In the genomic region with DNA sequence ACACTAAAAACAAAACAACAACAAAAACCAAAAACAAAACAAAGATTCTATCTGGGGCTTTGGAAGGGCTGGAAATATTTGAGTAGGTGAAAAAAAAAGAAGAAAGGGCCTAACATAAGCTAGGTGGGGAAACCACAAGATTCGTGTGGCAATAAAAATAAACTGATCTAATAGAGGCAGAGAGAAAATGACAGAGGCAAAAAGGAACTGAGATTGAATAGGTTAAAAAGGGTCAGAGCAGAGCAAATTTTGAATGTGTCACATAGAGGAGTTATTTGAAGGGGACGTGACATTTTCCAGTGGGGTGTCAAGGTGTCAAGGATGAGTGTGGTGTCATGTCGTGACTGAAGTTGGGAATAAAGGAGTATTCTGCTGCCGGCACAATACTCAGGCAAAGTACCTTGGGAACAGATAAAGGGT, we compare ENCODE assay signal across 12 cellular contexts.
DNase-seq lines count a peak whose midpoint lies in the region; ATAC-seq and TF ChIP-seq lines count a peak whose summit lies in the region.
"Had no signal": no experiment of that assay in that cellular context is flagged by ENCODE, and none has a peak within 500 bp of the region (broad histone marks: within the 10 kb centered on the region; RNA-seq: fewer than 3 reads in every experiment).

No MANE protein-coding gene starts in this region.

- no peak overlapping the region for H3K27ac Mint-ChIP-seq in natural killer cell treated with Interleukin-12 subunit alpha and Interleukin-12 subunit beta and Interleukin-15 and Interleukin-18, amount 100 ng/mL, for 72 hours

- H3K4me3 ChIP-seq in GM12865 (ENCODE audit: low read depth, low read length): peak overlapping the region; percentile 11
- H3K4me3 ChIP-seq: smooth muscle cell had no signal

- no peaks in the 10 kb centered on the region for H3K36me3 Mint-ChIP-seq in natural killer cell treated with Interleukin-12 subunit alpha and Interleukin-12 subunit beta and Interleukin-15 and Interleukin-18, amount 100 ng/mL, for 72 hours

- H3K27me3 Mint-ChIP-seq in natural killer cell treated with Interleukin-12 subunit alpha and Interleukin-12 subunit beta and Interleukin-15 and Interleukin-18, amount 100 ng/mL, for 72 hours: peaks cover 9 to 18% of the 10 kb centered on the region in 2 donors

- no peaks in the 10 kb centered on the region for H3K4me1 Mint-ChIP-seq in natural killer cell treated with Interleukin-12 subunit alpha and Interleukin-12 subunit beta and Interleukin-15 and Interleukin-18, amount 100 ng/mL, for 72 hours (ENCODE audit: low read depth in 2 of 2)

- ATAC-seq in GM19397 (IDR thresholded peaks at IDR 0.05; ENCODE audit: unreplicated experiment) (peak; percentile 51), HG02852 (IDR thresholded peaks at IDR 0.05; ENCODE audit: unreplicated experiment) (peak; percentile 69), HG03558 (IDR thresholded peaks at IDR 0.05; ENCODE audit: extremely low read depth, unreplicated experiment) (peak; percentile 58)
- ATAC-seq in natural killer cell treated with Interleukin-12 subunit alpha and Interleukin-12 subunit beta and Interleukin-15 and Interleukin-18, amount 100 ng/mL, for 72 hours: no peak

- H3K9me3 Mint-ChIP-seq in natural killer cell treated with Interleukin-12 subunit alpha and Interleukin-12 subunit beta and Interleukin-15 and Interleukin-18, amount 100 ng/mL, for 72 hours: no peaks in the 10 kb centered on the region

- DNase-seq in GM12865 (ENCODE audit: low read depth): peak; percentile 75
- DNase-seq in cerebellum (ENCODE audit: low spot score): no peak
- DNase-seq in inferior parietal cortex (ENCODE audit: extremely low spot score): no peak
- no peak for DNase-seq in DMS79 treated with DMSO at 0.1 percent for 48 hours (lab: John Stamatoyannopoulos, UW)
- no peak for DNase-seq in natural killer cell treated with Interleukin-12 subunit alpha and Interleukin-12 subunit beta and Interleukin-15 and Interleukin-18, amount 100 ng/mL, for 72 hours (ENCODE audit: low spot score)
- DNase-seq: anterior cingulate cortex, NCI-H1048, NCI-H748 treated with DMSO at 0.1 percent for 48 hours had no signal

- no peak overlapping the region for H3K4me3 Mint-ChIP-seq in natural killer cell treated with Interleukin-12 subunit alpha and Interleukin-12 subunit beta and Interleukin-15 and Interleukin-18, amount 100 ng/mL, for 72 hours

- no peak for TF ChIP-seq CTCF in GM12865 (IDR thresholded peaks at IDR 0.05; ENCODE audit: insufficient read depth, low read depth, low read length, missing control alignments)

Comparison
In these comparisons a context has a peak if more than half of its experiments do, and no peak if none do; other contexts are left out.
1. ATAC-seq: peak in GM19397 (single experiment), HG02852 (single experiment) and HG03558 (single experiment); none in natural killer cell treated with Interleukin-12 subunit alpha and Interleukin-12 subunit beta and Interleukin-15 and Interleukin-18, amount 100 ng/mL, for 72 hours (0 of 2).